Comparison of ENCODE assay signal across 24 cellular contexts in the genomic region with DNA sequence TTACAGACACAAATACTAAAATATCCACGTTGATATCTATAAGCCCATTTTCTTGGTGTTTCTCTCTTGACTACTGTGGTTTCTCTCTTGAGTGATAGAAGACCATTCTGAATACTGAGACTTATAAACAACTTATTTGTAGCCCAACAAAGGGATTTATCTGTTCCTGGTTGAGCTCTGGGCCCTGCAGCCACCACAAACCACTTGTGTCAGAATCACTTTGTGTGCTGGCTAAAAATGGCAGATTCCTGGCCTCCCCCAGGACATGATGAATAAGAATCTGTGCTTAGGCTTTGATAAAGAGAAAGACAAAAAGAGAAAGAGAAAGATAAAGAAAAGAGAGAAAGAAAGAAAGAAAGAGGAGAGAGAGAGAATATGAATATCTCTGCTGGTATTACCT. TPM values are rescaled to one million over a fixed set of nuclear protein-coding genes. Genes with fewer than 3 reads are reported as not detected.
"Had no signal": no experiment of that assay in that cellular context is flagged by ENCODE, and none has a peak within 500 bp of the region (broad histone marks: within the 10 kb centered on the region; RNA-seq: fewer than 3 reads in every experiment).

No MANE protein-coding gene starts in this region.

- H3K4me1 ChIP-seq: esophagus muscularis mucosa, foreskin keratinocyte, gastrocnemius medialis, heart right ventricle, left lung, lower lobe of right lung had no signal

- H3K27ac ChIP-seq: coronary artery, dorsolateral prefrontal cortex, esophagus muscularis mucosa, foreskin keratinocyte, gastrocnemius medialis, heart right ventricle, left lung, lower lobe of right lung had no signal

- DNase-seq: dermis blood vessel endothelial cell; dorsolateral prefrontal cortex; effector CD4-positive, alpha-beta T cell; effector memory CD4-positive, alpha-beta T cell; foreskin keratinocyte; gastrocnemius medialis; glutamatergic neuron; head of caudate nucleus; heart right ventricle; hippocampal formation; left cardiac atrium; left lung; left ventricle myocardium superior; lower lobe of right lung; mesendoderm; midbrain; naive B cell had no signal

- H3K4me1 Mint-ChIP-seq: naive B cell had no signal

- FAIRE-seq: endothelial cell of umbilical vein, islet of Langerhans, keratinocyte had no signal

- H3K36me3 Mint-ChIP-seq: naive B cell had no signal

- H3K4me3 Mint-ChIP-seq: naive B cell had no signal

- H3K9me3 ChIP-seq: gastrocnemius medialis, lower lobe of right lung had no signal

- ATAC-seq: foreskin keratinocyte, gastrocnemius medialis, heart right ventricle, left cardiac atrium, left lung, left ventricle myocardium superior, lower lobe of right lung had no signal

- H3K27me3 ChIP-seq: esophagus muscularis mucosa, gastrocnemius medialis, heart right ventricle, left lung had no signal

- H3K4me3 ChIP-seq: coronary artery, dorsolateral prefrontal cortex, esophagus muscularis mucosa, gastrocnemius medialis, heart right ventricle, left lung, lower lobe of right lung had no signal

- H3K27ac Mint-ChIP-seq: naive B cell had no signal

- H3K36me3 ChIP-seq: esophagus muscularis mucosa, gastrocnemius medialis, heart right ventricle, left lung, lower lobe of right lung had no signal

RNA-seq across cellular contexts. Expression of gene MCOLN2, which starts 18.9 kb away (rescaled TPM):
- total RNA-seq: dermis blood vessel endothelial cell, endothelial cell of umbilical vein, glomerular endothelial cell, lung microvascular endothelial cell had no signal
- polyA plus RNA-seq: endothelial cell of umbilical vein had no signal

RNA-seq across cellular contexts. Expression of gene MCOLN3, which starts 32.5 kb away (rescaled TPM):
- total RNA-seq: dermis blood vessel endothelial cell, endothelial cell of umbilical vein, glomerular endothelial cell, lung microvascular endothelial cell had no signal
